Comparison of ENCODE assay signal across 16 cellular contexts in genomic region chr11:129224538-129224937, GRCh38.
"Had no signal": no experiment of that assay in that cellular context is flagged by ENCODE, and none has a peak within 500 bp of the region (broad histone marks: within the 10 kb centered on the region; RNA-seq: fewer than 3 reads in every experiment).

No MANE protein-coding gene starts in this region.

- DNase-seq: activated CD4-positive, alpha-beta T cell treated with anti-CD3 and anti-CD28 coated beads, Interleukin-2, amount 50 U/mL, for 48 hours; activated gamma-delta T cell; effector memory CD8-positive, alpha-beta T cell; esophagus squamous epithelium; head of caudate nucleus; kidney; mucosa of descending colon; naive thymus-derived CD4-positive, alpha-beta T cell; pancreas; sigmoid colon; stimulated activated CD4-positive, alpha-beta T cell treated with anti-CD3 and anti-CD28 coated beads, Interleukin-1b, Interleukin-23, amount 100 ng/mL, for 48 hours; stimulated activated naive CD4-positive, alpha-beta T cell treated with Interleukin-2 at 50 U/mL for 16 hours; T-helper 2 cell; thyroid gland had no signal

- H3K27ac Mint-ChIP-seq: activated naive CD4-positive, alpha-beta T cell treated with anti-CD3 and anti-CD28 coated beads, Interleukin-2, amount 50 U/mL, for 72 hours; effector memory CD8-positive, alpha-beta T cell; naive thymus-derived CD4-positive, alpha-beta T cell had no signal

- H3K4me3 Mint-ChIP-seq: effector memory CD8-positive, alpha-beta T cell; naive thymus-derived CD4-positive, alpha-beta T cell had no signal

- FAIRE-seq: kidney, pancreas had no signal

- H3K36me3 ChIP-seq: esophagus squamous epithelium, pancreas, sigmoid colon, thyroid gland had no signal

- H3K4me3 ChIP-seq: esophagus squamous epithelium, mucosa of descending colon, pancreas, sigmoid colon, thyroid gland had no signal

- H3K27me3 ChIP-seq: esophagus squamous epithelium, foreskin keratinocyte, pancreas, sigmoid colon, thyroid gland had no signal

- H3K27me3 Mint-ChIP-seq: effector memory CD8-positive, alpha-beta T cell had no signal

- ATAC-seq: activated naive CD4-positive, alpha-beta T cell treated with anti-CD3 and anti-CD28 coated beads, Interleukin-2, amount 50 U/mL, for 72 hours; effector memory CD8-positive, alpha-beta T cell; naive thymus-derived CD4-positive, alpha-beta T cell had no signal
